ENCODE assay signal across 31 cellular contexts in the genomic region with DNA sequence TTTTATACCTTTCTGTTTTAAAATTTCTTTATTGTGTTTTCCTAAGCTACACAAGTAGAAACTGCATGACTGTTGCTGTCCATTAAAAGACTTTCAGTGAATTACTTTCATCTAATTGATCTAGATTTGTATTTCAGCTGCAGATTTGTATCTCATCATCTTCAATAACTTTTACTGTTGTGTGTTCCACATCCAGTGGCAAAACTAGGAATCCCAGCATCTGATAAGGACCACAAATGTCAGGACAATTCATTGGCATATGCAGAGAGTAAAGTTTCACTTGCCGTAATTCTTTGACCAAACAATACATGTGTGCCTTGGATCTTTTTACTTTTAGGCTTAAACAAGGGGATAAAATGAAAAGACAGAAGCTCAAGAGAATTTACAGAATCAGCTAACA.
"Had no signal": no experiment of that assay in that cellular context is flagged by ENCODE, and none has a peak within 500 bp of the region (broad histone marks: within the 10 kb centered on the region; RNA-seq: fewer than 3 reads in every experiment).

No MANE protein-coding gene starts in this region.

- H3K4me3 ChIP-seq: MG63, PC-9, SJCRH30 had no signal

- H3K9me3 ChIP-seq: MG63, SJCRH30 had no signal

- H3K27ac ChIP-seq: PC-9, RWPE1, SJCRH30 had no signal

- DNase-seq: Kasumi-1, KG1, MG63, NCI-H1048, NCI-H1092 treated with DMSO at 0.1 percent for 48 hours, NCI-H1105 treated with DMSO at 0.1 percent for 48 hours, NCI-H1417, NCI-H1436, NCI-H146, NCI-H1694, NCI-H187, NCI-H1930, NCI-H2029 treated with DMSO at 0.1 percent for 48 hours, NCI-H2081 treated with DMSO at 0.1 percent for 48 hours, NCI-H2107, NCI-H2171, NCI-H226, NCI-H446 treated with DMSO at 0.1 percent for 48 hours, NCI-H510A, NCI-H524, NCI-H526, NCI-H748 treated with DMSO at 0.1 percent for 48 hours, NCI-H82, PC-9, SHP77, SIG-M5, SJCRH30, T-cell had no signal

- H3K27me3 ChIP-seq: MG63, SJCRH30 had no signal

- H2AFZ ChIP-seq: PC-9 had no signal

- ATAC-seq: Panc1, Right ventricle myocardium inferior, T-cell had no signal

- H3K36me3 ChIP-seq: MG63, SJCRH30 had no signal

- H3K4me2 ChIP-seq: PC-9 had no signal
